Comparison of ENCODE assay signal across 7 cellular contexts in genomic region chr21:38060533-38060932, GRCh38.
"Had no signal": no experiment of that assay in that cellular context is flagged by ENCODE, and none has a peak within 500 bp of the region (broad histone marks: within the 10 kb centered on the region; RNA-seq: fewer than 3 reads in every experiment).

No MANE protein-coding gene starts in this region.

- FAIRE-seq: HepG2, HTR-8/SVneo had no signal

- H3K9ac ChIP-seq: KMS-11 had no signal

- H3K27ac ChIP-seq: HL-60, KMS-11 had no signal

- ATAC-seq: HepG2 had no signal

- H3K4me2 ChIP-seq: KMS-11 had no signal

- DNase-seq: IMR-90, KBM-7, KG1 had no signal
